Comparison of ENCODE assay signal across 17 cellular contexts in genomic region chr14:105940534-105941225, GRCh38.
DNase-seq lines count a peak whose midpoint lies in the region; ATAC-seq lines count a peak whose summit lies in the region.
"Had no signal": no experiment of that assay in that cellular context is flagged by ENCODE, and none has a peak within 500 bp of the region (broad histone marks: within the 10 kb centered on the region; RNA-seq: fewer than 3 reads in every experiment).

No MANE protein-coding gene starts in this region.

- intact Hi-C loops in Right ventricle myocardium superior (cut with DNase I): loop anchor here (10.0 kb wide), 1 partner anchor 266 kb away; no protein-coding TSS in a partner anchor
- intact Hi-C loops in left ventricle myocardium superior (cut with micrococcal nuclease): no loop called here

- ATAC-seq in Right ventricle myocardium superior (ENCODE audit: poor library complexity) (no peak), left ventricle myocardium superior (no peak), GM21576 (IDR thresholded peaks at IDR 0.05; ENCODE audit: unreplicated experiment) (no peak)
- ATAC-seq: GM12878 had no signal

- DNase-seq in Right ventricle myocardium superior: peak; percentile 30
- DNase-seq in left ventricle myocardium superior: no peak
- DNase-seq in activated CD8-positive, alpha-beta memory T cell treated with anti-CD3 and anti-CD28 coated beads, Interleukin-2, amount 50 U/mL, for 48 hours: peak; percentile 33
- DNase-seq in islet precursor cell: peak; percentile 28
- DNase-seq in stimulated activated CD8-positive, alpha-beta memory T cell treated with anti-CD3 and anti-CD28 coated beads, Interleukin-4, amount 100 ng/mL, for 48 hours: peak; percentile 15
- no peak for DNase-seq in globus pallidus (ENCODE audit: low spot score)
- no peak for DNase-seq in HuH-7.5 (ENCODE audit: low spot score)
- DNase-seq: DMS 273 treated with DMSO at 0.1 percent for 48 hours, GDM1, NCI-H1048, NCI-H1436 treated with DMSO at 0.1 percent for 48 hours, NCI-H2029 treated with DMSO at 0.1 percent for 48 hours, NCI-H2171 treated with DMSO at 0.1 percent for 48 hours, NCI-H748 treated with DMSO at 0.1 percent for 48 hours, SHP77 had no signal

Comparison
In these comparisons a context has a peak if more than half of its experiments do, and no peak if none do; other contexts are left out.
1. DNase-seq: peak in Right ventricle myocardium superior (single experiment), activated CD8-positive, alpha-beta memory T cell treated with anti-CD3 and anti-CD28 coated beads, Interleukin-2, amount 50 U/mL, for 48 hours (single experiment), islet precursor cell (single experiment) and stimulated activated CD8-positive, alpha-beta memory T cell treated with anti-CD3 and anti-CD28 coated beads, Interleukin-4, amount 100 ng/mL, for 48 hours (single experiment); none in left ventricle myocardium superior (single experiment), globus pallidus (single experiment) and HuH-7.5 (single experiment).